ENCODE assay signal across 19 cellular contexts in the genomic region with DNA sequence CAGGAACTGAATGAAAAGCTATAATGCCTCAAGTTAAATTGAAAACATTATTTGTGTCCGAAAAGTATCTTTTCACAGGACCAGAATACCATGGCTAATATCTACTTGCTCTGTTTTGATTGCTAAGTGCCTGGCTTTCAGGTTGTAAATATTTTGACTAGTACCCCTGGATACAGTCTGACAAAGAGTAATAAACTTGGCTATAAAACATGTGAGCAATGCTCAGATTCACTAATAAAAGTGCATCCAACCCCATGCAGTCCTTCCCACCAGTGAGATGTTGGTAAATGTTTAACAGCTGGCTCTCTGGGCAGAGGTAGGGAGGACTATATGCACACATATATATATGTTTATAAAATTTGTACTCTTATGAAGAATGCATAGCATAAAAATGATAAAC.
DNase-seq lines count a peak whose midpoint lies in the region; ATAC-seq and TF ChIP-seq lines count a peak whose summit lies in the region.
"Had no signal": no experiment of that assay in that cellular context is flagged by ENCODE, and none has a peak within 500 bp of the region (broad histone marks: within the 10 kb centered on the region; RNA-seq: fewer than 3 reads in every experiment).

No MANE protein-coding gene starts in this region.

- H3K4me3 Mint-ChIP-seq in Caco-2 (ENCODE audit: unreplicated experiment): no peak overlapping the region
- H3K4me3 Mint-ChIP-seq in activated T-helper 2 cell treated with anti-CD3 and anti-CD28 coated beads, Interferon-gamma antibody, Interleukin-2, Interleukin-4, amounts not matched to agents 10 μg/mL and 5 μg/mL and 100 μg/mL, durations not matched to agents 14 hours and 24 hours and 36 hours (ENCODE audit: low read depth): no peak overlapping the region
- H3K4me3 Mint-ChIP-seq: T-helper 17 cell had no signal

- no peaks in the 10 kb centered on the region for H3K27me3 Mint-ChIP-seq in Caco-2 (ENCODE audit: insufficient read depth, unreplicated experiment)
- H3K27me3 Mint-ChIP-seq in activated T-helper 2 cell treated with anti-CD3 and anti-CD28 coated beads, Interferon-gamma antibody, Interleukin-2, Interleukin-4, amounts not matched to agents 10 μg/mL and 5 μg/mL and 100 μg/mL, durations not matched to agents 14 hours and 24 hours and 36 hours (ENCODE audit: low read depth): no peaks in the 10 kb centered on the region
- H3K27me3 Mint-ChIP-seq: T-helper 17 cell had no signal

- H3K4me3 ChIP-seq in Caco-2 (ENCODE audit: low read depth, low read length): no peak overlapping the region
- H3K4me3 ChIP-seq in fibroblast of villous mesenchyme (ENCODE audit: low read depth, low read length): no peak overlapping the region
- H3K4me3 ChIP-seq in muscle layer of colon (ENCODE audit: low read depth in 1 of 2, low read length in 2 of 2): no peak overlapping the region
- H3K4me3 ChIP-seq: smooth muscle cell had no signal

- H3K27me3 ChIP-seq in Caco-2 (replicated peaks; ENCODE audit: control insufficient read depth, insufficient read depth, low read length): no peaks in the 10 kb centered on the region
- no peaks in the 10 kb centered on the region for H3K27me3 ChIP-seq in muscle layer of colon (ENCODE audit: control insufficient read depth in 1 of 2, insufficient read depth in 2 of 2, low read length in 2 of 2)

- H3K4me1 ChIP-seq in Caco-2 (peaks cover 28% of the 10 kb centered on the region), muscle layer of colon (ENCODE audit: insufficient read depth, low read length) (peaks cover 7% of the 10 kb centered on the region)

- H3K27ac Mint-ChIP-seq in Caco-2 (ENCODE audit: unreplicated experiment): peak overlapping the region; percentile 70
- no peak overlapping the region for H3K27ac Mint-ChIP-seq in activated T-helper 2 cell treated with anti-CD3 and anti-CD28 coated beads, Interferon-gamma antibody, Interleukin-2, Interleukin-4, amounts not matched to agents 10 μg/mL and 5 μg/mL and 100 μg/mL, durations not matched to agents 14 hours and 24 hours and 36 hours
- H3K27ac Mint-ChIP-seq: T-helper 17 cell had no signal

- peak overlapping the region; percentile 32 for H3K27ac ChIP-seq in muscle layer of colon (ENCODE audit: low read depth, low read length)

- DNase-seq in Caco-2 (no peak), LoVo (ENCODE audit: low spot score) (peak; percentile 91), fibroblast of villous mesenchyme (ENCODE audit: low read depth) (peak; percentile 49), OCI-M1 (lab: John Stamatoyannopoulos, UW) (no peak), NCI-H1092 treated with DMSO at 0.1 percent for 48 hours (lab: John Stamatoyannopoulos, UW) (no peak)
- no peak for DNase-seq in activated T-helper 2 cell treated with anti-CD3 and anti-CD28 coated beads, Interferon-gamma antibody, Interleukin-2, Interleukin-4, amounts not matched to agents 10 μg/mL and 5 μg/mL and 100 μg/mL, durations not matched to agents 14 hours and 24 hours and 36 hours (ENCODE audit: low spot score)
- DNase-seq: activated CD4-positive, CD25-positive, alpha-beta regulatory T cell; AML-193; caudate nucleus; effector CD4-positive, alpha-beta T cell; KBM-7; NCI-H1417; SHP77; stimulated activated CD4-positive, alpha-beta T cell treated with anti-CD3 and anti-CD28 coated beads, Interleukin-4, amount 100 ng/mL, for 4 hours; stimulated activated CD8-positive, alpha-beta memory T cell treated with anti-CD3 and anti-CD28 coated beads, Interleukin-4, amount 100 ng/mL, for 48 hours; T-helper 17 cell had no signal

- no peak overlapping the region for H3K9ac ChIP-seq in muscle layer of colon (ENCODE audit: low read length)

- peaks cover 35% of the 10 kb centered on the region for H3K9me3 Mint-ChIP-seq in Caco-2 (ENCODE audit: unreplicated experiment)
- H3K9me3 Mint-ChIP-seq in activated T-helper 2 cell treated with anti-CD3 and anti-CD28 coated beads, Interferon-gamma antibody, Interleukin-2, Interleukin-4, amounts not matched to agents 10 μg/mL and 5 μg/mL and 100 μg/mL, durations not matched to agents 14 hours and 24 hours and 36 hours: peaks cover 33% of the 10 kb centered on the region

- peaks cover 31% of the 10 kb centered on the region for H3K4me1 Mint-ChIP-seq in Caco-2 (ENCODE audit: low read depth, unreplicated experiment)
- peaks cover 6% of the 10 kb centered on the region for H3K4me1 Mint-ChIP-seq in activated T-helper 2 cell treated with anti-CD3 and anti-CD28 coated beads, Interferon-gamma antibody, Interleukin-2, Interleukin-4, amounts not matched to agents 10 μg/mL and 5 μg/mL and 100 μg/mL, durations not matched to agents 14 hours and 24 hours and 36 hours (ENCODE audit: low read depth)

- POLR2A ChIA-PET in Caco-2 (lab: Charles Lee): interaction anchor here (1.5 kb wide), 1 partner anchor 282 kb away, joined by 4 read pairs; a partner anchor contains a TSS

- intact Hi-C loops in Caco-2 (cut with micrococcal nuclease; ENCODE audit: unreplicated experiment): loop anchor here (2.0 kb wide), 1 partner anchor 66 kb away; no protein-coding TSS in a partner anchor
- intact Hi-C loops in activated T-helper 2 cell treated with anti-CD3 and anti-CD28 coated beads, Interferon-gamma antibody, Interleukin-2, Interleukin-4, amounts not matched to agents 10 μg/mL and 5 μg/mL and 100 μg/mL, durations not matched to agents 14 hours and 24 hours and 36 hours (cut with micrococcal nuclease): no loop called here

- CTCF ChIA-PET in Caco-2 (lab: Charles Lee): interaction anchor here (1.6 kb wide), 1 partner anchor 125 kb away, joined by 5 read pairs; no protein-coding TSS in a partner anchor

- TF ChIP-seq CTCF in Caco-2 (IDR thresholded peaks at IDR 0.05; ENCODE audit: insufficient read depth in 1 of 2, low read depth in 1 of 2, low read length in 1 of 2, severe bottlenecking in 1 of 2, unreplicated experiment in 1 of 2) (no peak), fibroblast of villous mesenchyme (IDR thresholded peaks at IDR 0.05; ENCODE audit: insufficient read depth, low read depth, low read length) (no peak)

- H3K36me3 Mint-ChIP-seq in Caco-2 (ENCODE audit: insufficient read depth, unreplicated experiment): no peaks in the 10 kb centered on the region
- H3K36me3 Mint-ChIP-seq in activated T-helper 2 cell treated with anti-CD3 and anti-CD28 coated beads, Interferon-gamma antibody, Interleukin-2, Interleukin-4, amounts not matched to agents 10 μg/mL and 5 μg/mL and 100 μg/mL, durations not matched to agents 14 hours and 24 hours and 36 hours (ENCODE audit: low read depth): peaks cover 14% of the 10 kb centered on the region

- no peak for ATAC-seq in HG02885 (IDR thresholded peaks at IDR 0.05; ENCODE audit: poor library complexity, unreplicated experiment)
- ATAC-seq: T-helper 17 cell had no signal

- no TSS peak for BruUV-seq in Caco-2 (replicated peaks; lab: Mats Ljungman, UMichigan)

- H3K36me3 ChIP-seq in Caco-2 (ENCODE audit: control insufficient read depth, insufficient read depth, low read length) (no peaks in the 10 kb centered on the region), muscle layer of colon (ENCODE audit: insufficient read depth, low read length) (no peaks in the 10 kb centered on the region)

- H3K9me3 ChIP-seq in Caco-2: peaks cover 17% of the 10 kb centered on the region
- H3K9me3 ChIP-seq in muscle layer of colon (ENCODE audit: low read length): no peaks in the 10 kb centered on the region

Comparison
In these comparisons a context has a peak if more than half of its experiments do, and no peak if none do; other contexts are left out.
1. DNase-seq: peak in LoVo (single experiment) and fibroblast of villous mesenchyme (single experiment); none in Caco-2 (0 of 2), OCI-M1 (single experiment), NCI-H1092 treated with DMSO at 0.1 percent for 48 hours (single experiment) and activated T-helper 2 cell treated with anti-CD3 and anti-CD28 coated beads, Interferon-gamma antibody, Interleukin-2, Interleukin-4, amounts not matched to agents 10 μg/mL and 5 μg/mL and 100 μg/mL, durations not matched to agents 14 hours and 24 hours and 36 hours (single experiment).